Comparison of ENCODE assay signal across 11 cellular contexts in the genomic region with DNA sequence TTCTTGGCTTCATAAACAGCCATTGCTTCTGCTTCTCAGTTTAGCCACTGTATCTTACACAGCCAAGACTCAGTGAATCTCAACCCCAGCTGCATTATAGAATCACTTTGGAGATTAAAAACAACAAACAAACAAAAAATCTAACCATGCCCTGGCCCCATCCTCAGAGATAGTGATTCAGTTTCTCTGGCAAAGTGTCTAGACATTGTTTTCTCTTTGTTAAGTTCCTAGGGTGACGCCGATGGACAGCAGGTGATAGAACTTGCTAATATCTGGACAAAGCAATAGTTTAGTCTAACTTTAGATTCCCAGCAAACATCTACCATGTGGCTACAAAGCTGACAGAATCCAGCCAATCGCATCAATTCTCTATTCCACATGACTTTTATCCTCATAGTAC. TPM values are rescaled to one million over a fixed set of nuclear protein-coding genes. Genes with fewer than 3 reads are reported as not detected.
"Had no signal": no experiment of that assay in that cellular context is flagged by ENCODE, and none has a peak within 500 bp of the region (broad histone marks: within the 10 kb centered on the region; RNA-seq: fewer than 3 reads in every experiment).

No MANE protein-coding gene starts in this region.

- H3K4me1 ChIP-seq: SJCRH30 had no signal

- DNase-seq: activated effector memory CD4-positive, alpha-beta T cell treated with Interleukin-2 at 50 U/mL for 16 hours; amygdala; left colon; SJCRH30; stimulated activated CD4-positive, alpha-beta T cell treated with anti-CD3 and anti-CD28 coated beads, Interleukin-1b, Interleukin-23, amount 100 ng/mL, for 48 hours; stimulated activated naive B cell treated with anti-CD40 and anti-IgM and Interleukin-4, amounts not matched to agents 10 μg/mL and 1 μg/mL and 100 μg/mL, for 72 hours; substantia nigra; trophoblast cell had no signal

- H3K27ac ChIP-seq: epithelial cell of prostate, SJCRH30 had no signal

- H3K9me3 ChIP-seq: SJCRH30 had no signal

- H3K36me3 ChIP-seq: SJCRH30 had no signal

- ATAC-seq: left colon; stimulated activated naive B cell treated with anti-CD40 and anti-IgM and Interleukin-4, amounts not matched to agents 10 μg/mL and 1 μg/mL and 100 μg/mL, for 72 hours had no signal

- H3K27me3 ChIP-seq: SJCRH30 had no signal

- H3K4me3 ChIP-seq: SJCRH30 had no signal

RNA-seq across cellular contexts. Expression of gene ADGRF5, which starts 2.9 kb away (rescaled TPM):
- total RNA-seq: osteocyte; T-helper 2 cell treated with Interferon-gamma antibody and Interleukin-4, amounts not matched to agents 100 ng/mL and 5 ng/mL, for 36 hours had no signal
